29 cellular contexts compared by ENCODE assay signal in the genomic region with DNA sequence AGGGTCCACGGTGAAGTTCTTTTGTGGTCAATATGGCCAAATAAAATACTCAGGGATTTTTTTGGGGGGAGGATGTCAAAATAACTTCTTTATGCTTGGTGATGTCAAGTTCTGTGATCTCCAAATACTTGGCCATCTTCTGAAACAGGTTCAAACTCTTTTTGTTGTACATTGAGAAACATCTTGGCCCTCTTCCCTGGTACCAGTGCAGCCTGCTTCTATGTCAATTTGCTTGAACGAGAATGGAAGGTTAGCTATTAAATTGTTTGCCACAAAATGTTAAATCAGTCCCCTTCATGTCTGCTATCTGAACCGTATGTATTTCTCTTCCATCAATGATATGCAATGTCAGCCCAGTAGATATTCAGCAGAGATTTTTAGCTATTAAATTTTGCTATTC.
"Had no signal": no experiment of that assay in that cellular context is flagged by ENCODE, and none has a peak within 500 bp of the region (broad histone marks: within the 10 kb centered on the region; RNA-seq: fewer than 3 reads in every experiment).

No MANE protein-coding gene starts in this region.

- H3K9me3 ChIP-seq: adrenal gland, body of pancreas, colonic mucosa, gastrocnemius medialis, heart left ventricle had no signal

- H3K27me3 ChIP-seq: adrenal gland, body of pancreas, cardiac muscle cell, colonic mucosa, foreskin keratinocyte, gastrocnemius medialis, heart left ventricle had no signal

- DNase-seq: activated CD4-positive, alpha-beta memory T cell treated with anti-CD3 and anti-CD28 coated beads for 36 hours; activated CD4-positive, alpha-beta T cell treated with anti-CD3 and anti-CD28 coated beads for 36 hours; activated CD4-positive, alpha-beta T cell treated with anti-CD3 and anti-CD28 coated beads, Interleukin-2, amount 10 ng/mL, durations not matched to agents 24 days and 14 days; activated CD4-positive, CD25-positive, alpha-beta regulatory T cell; activated CD4-positive, CD25-positive, alpha-beta regulatory T cell treated with anti-CD3 and anti-CD28 coated beads, Interleukin-2, amount 50 U/mL, for 72 hours; activated CD8-positive, alpha-beta memory T cell treated with anti-CD3 and anti-CD28 coated beads, Interleukin-2, amount 10 ng/mL, durations not matched to agents 7 days and 5 days; activated CD8-positive, alpha-beta memory T cell treated with anti-CD3 and anti-CD28 coated beads, Interleukin-2, amount 50 U/mL, for 4 hours; activated CD8-positive, alpha-beta T cell treated with anti-CD3 and anti-CD28 coated beads, Interleukin-2, amount 10 ng/mL, durations not matched to agents 7 days and 5 days; activated effector memory CD4-positive, alpha-beta T cell treated with anti-CD3 and anti-CD28 coated beads, Interleukin-2, amount 50 U/mL, for 16 hours; activated naive CD4-positive, alpha-beta T cell treated with anti-CD3 and anti-CD28 coated beads, Interleukin-2, amount 10 ng/mL, durations not matched to agents 7 days and 5 days; activated naive CD8-positive, alpha-beta T cell treated with anti-CD3 and anti-CD28 coated beads, Interleukin-2, amount 50 U/mL, for 24 hours; activated T-cell treated with anti-CD3 and anti-CD28 coated beads, Interleukin-2, amount 50 U/mL, for 1 hour; activated T-cell treated with anti-CD3 and anti-CD28 coated beads, Interleukin-2, amount 50 U/mL, for 48 hours; adrenal gland; amygdala; aorta; body of pancreas; central memory CD4-positive, alpha-beta T cell; cerebellar nuclear complex; colonic mucosa; effector CD8-positive, alpha-beta T cell; foreskin keratinocyte; gastrocnemius medialis; glutamatergic neuron; heart left ventricle; T-helper 1 cell; T-helper 2 cell had no signal

- H3K36me3 ChIP-seq: adrenal gland, cardiac muscle cell, colonic mucosa, gastrocnemius medialis, heart left ventricle had no signal

- H3K27ac ChIP-seq: body of pancreas, cardiac muscle cell, colonic mucosa, foreskin keratinocyte, gastrocnemius medialis had no signal

- H3K4me1 ChIP-seq: body of pancreas, colonic mucosa, foreskin keratinocyte had no signal

- H3K4me3 ChIP-seq: adrenal gland, body of pancreas, cardiac muscle cell, colonic mucosa, gastrocnemius medialis, heart left ventricle had no signal

- FAIRE-seq: endometrium had no signal
